In genomic region chr10:94403034-94403822, GRCh38 we compare ENCODE assay signal across 8 cellular contexts. TPM values are rescaled to one million over a fixed set of nuclear protein-coding genes. Genes with fewer than 3 reads are reported as not detected.
A peak's percentile ranks its signal among the peaks of the same experiment; 100 is the strongest.
DNase-seq lines count a peak whose midpoint lies in the region; ATAC-seq and TF ChIP-seq lines count a peak whose summit lies in the region.

No MANE protein-coding gene starts in this region.

- H3K9me3 ChIP-seq in effector memory CD4-positive, alpha-beta T cell (ENCODE audit: control insufficient read depth, low read length) = no peaks in the 10 kb centered on the region
- no peaks in the 10 kb centered on the region for H3K9me3 ChIP-seq in lower lobe of right lung
- no peaks in the 10 kb centered on the region for H3K9me3 ChIP-seq in stomach

- no peak for TF ChIP-seq EP300 in stomach (IDR thresholded peaks at IDR 0.05)

- H3K4me3 ChIP-seq in effector memory CD4-positive, alpha-beta T cell (ENCODE audit: insufficient read depth, low read depth, low read length, poor library complexity, severe bottlenecking) = peak overlapping the region; percentile 52
- H3K4me3 ChIP-seq in lower lobe of right lung (peak overlapping the region; percentile 93), stomach (peak overlapping the region; percentile 71 to 91 (median 88))

- 0 to 1% (median 1%) methylated on average over 39 to 95 of the region's 95 CpGs for WGBS in stomach, 5 donors

- no peak for TF ChIP-seq CTCF in lower lobe of right lung (IDR thresholded peaks at IDR 0.05)
- TF ChIP-seq CTCF in stomach (IDR thresholded peaks at IDR 0.05) = no peak

- intact Hi-C loops in lower lobe of right lung (cut with DNase I) = no loop called here
- intact Hi-C loops in stomach (cut with DNase I; ENCODE audit: low total_unique reads) = loop anchor here (5.0 kb wide), 1 partner anchor 36 kb away; no protein-coding TSS in a partner anchor

- H3K4me1 ChIP-seq in effector memory CD4-positive, alpha-beta T cell (ENCODE audit: control insufficient read depth, insufficient read depth, low read length, poor library complexity, severe bottlenecking) = peaks cover 12% of the 10 kb centered on the region
- H3K4me1 ChIP-seq in lower lobe of right lung = peaks cover 17% of the 10 kb centered on the region
- H3K4me1 ChIP-seq in stomach = peaks cover 9 to 39% (median 24%) of the 10 kb centered on the region in 4 donors

- TF ChIP-seq POLR2A in stomach (IDR thresholded peaks at IDR 0.05) = peak in 1 of 4 donors; percentile 16

- ATAC-seq in HG02588 (IDR thresholded peaks at IDR 0.05; ENCODE audit: unreplicated experiment) (peak; percentile 58), lower lobe of right lung (peak; percentile 72 to 79)

- H3K27ac ChIP-seq in effector memory CD4-positive, alpha-beta T cell (ENCODE audit: insufficient read depth, low read length, poor library complexity, severe bottlenecking) = no peak overlapping the region
- peak overlapping the region; percentile 96 for H3K27ac ChIP-seq in lower lobe of right lung
- H3K27ac ChIP-seq in stomach = peak overlapping the region; percentile 95 to 99 (median 97)

- H3K36me3 ChIP-seq in effector memory CD4-positive, alpha-beta T cell (ENCODE audit: control insufficient read depth, insufficient read depth, low read length) = no peaks in the 10 kb centered on the region
- H3K36me3 ChIP-seq in lower lobe of right lung (no peaks in the 10 kb centered on the region), stomach (no peaks in the 10 kb centered on the region)

- peak; percentile 65 for DNase-seq in activated effector memory CD4-positive, alpha-beta T cell treated with anti-CD3 and anti-CD28 coated beads, Interleukin-2, amount 50 U/mL, for 16 hours
- DNase-seq in activated effector memory CD4-positive, alpha-beta T cell treated with Interleukin-2 at 50 U/mL for 16 hours = no peak
- DNase-seq in NCI-H1048 (lab: John Stamatoyannopoulos, UW) = peak; percentile 10
- peak; percentile 16 for DNase-seq in UCSD-AML1 (lab: John Stamatoyannopoulos, UW; ENCODE audit: unreplicated experiment)
- no peak for DNase-seq in effector memory CD4-positive, alpha-beta T cell
- peak; percentile 77 for DNase-seq in lower lobe of right lung
- DNase-seq in stomach = peak; percentile 76

- H3K27me3 ChIP-seq in effector memory CD4-positive, alpha-beta T cell (replicated peaks; ENCODE audit: control insufficient read depth, insufficient read depth, low read length, poor library complexity, severe bottlenecking) = peaks cover 20% of the 10 kb centered on the region
- H3K27me3 ChIP-seq in lower lobe of right lung (ENCODE audit: low read depth) (peaks cover 4% of the 10 kb centered on the region), stomach (peaks cover 0 to 17% (median 0%) of the 10 kb centered on the region in 3 donors)

RNA-seq across cellular contexts. Expression of gene TBC1D12, which starts 0.9 kb away (rescaled TPM):
- 12.5 TPM for total RNA-seq in lower lobe of right lung
- total RNA-seq in stomach = 100 to 1,000 TPM in 1 of 5 donors, 10 to 100 TPM in 4; 12.8 to 163 (median 26.8) TPM
- polyA plus RNA-seq in stomach = 1 to 10 TPM; 4.1 to 5.4 (median 4.8) TPM

RNA-seq across cellular contexts. Expression of gene NOC3L, which starts 40.5 kb away (rescaled TPM):
- total RNA-seq in lower lobe of right lung = 13.9 TPM
- 10 to 100 TPM in 2 of 5 donors, 1 to 10 TPM in 2, under 1 TPM in 1; 0.58 to 28.5 (median 8.5) TPM for total RNA-seq in stomach
- 1 to 10 TPM; 3.7 to 5.8 (median 4.7) TPM for polyA plus RNA-seq in stomach

Comparison
In these comparisons a context has a peak if more than half of its experiments do, and no peak if none do; other contexts are left out.
1. DNase-seq: peak in activated effector memory CD4-positive, alpha-beta T cell treated with anti-CD3 and anti-CD28 coated beads, Interleukin-2, amount 50 U/mL, for 16 hours (single experiment), NCI-H1048 (single experiment), UCSD-AML1 (single experiment), lower lobe of right lung (single experiment) and stomach (single experiment); none in activated effector memory CD4-positive, alpha-beta T cell treated with Interleukin-2 at 50 U/mL for 16 hours (single experiment) and effector memory CD4-positive, alpha-beta T cell (0 of 3).
2. Peak in every context shown above with its lines, with median percentiles within 50 percentile points of each other: H3K4me3 ChIP-seq.